Comparison of ENCODE assay signal across 2 cellular contexts in the genomic region with DNA sequence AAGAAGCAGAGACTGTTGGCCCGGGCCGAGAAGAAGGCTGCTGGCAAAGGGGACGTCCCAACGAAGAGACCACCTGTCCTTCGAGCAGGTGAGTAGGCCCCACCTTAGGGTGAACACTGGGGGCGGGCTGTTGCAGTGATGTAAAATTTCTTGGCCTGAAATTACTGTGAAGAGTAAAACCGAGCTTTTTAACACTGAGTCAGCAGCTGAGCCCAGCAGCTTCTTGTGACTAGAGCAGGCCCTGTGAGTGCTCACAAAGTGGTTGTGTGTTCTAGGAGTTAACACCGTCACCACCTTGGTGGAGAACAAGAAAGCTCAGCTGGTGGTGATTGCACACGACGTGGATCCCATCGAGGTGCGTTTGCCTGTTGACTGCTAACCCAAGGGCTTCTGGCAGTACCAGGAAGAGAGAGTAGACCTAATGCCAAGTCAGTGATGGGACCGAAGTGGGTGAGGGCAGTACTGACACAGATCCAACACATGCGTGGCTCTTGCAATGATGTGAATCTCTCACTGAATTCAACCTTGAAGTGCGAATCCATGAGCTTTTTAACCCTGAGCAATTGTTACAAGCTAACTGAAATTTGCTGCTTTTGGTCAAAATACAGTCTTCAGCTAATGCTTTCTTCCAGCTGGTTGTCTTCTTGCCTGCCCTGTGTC.
TF ChIP-seq lines count a peak whose summit lies in the region.

No MANE protein-coding gene starts in this region.

TF ChIP-seq in HCT116, 20 proteins besides CTCF, POLR2A, EP300 and RAD21:
- no peak for TF ChIP-seq CEBPB (IDR thresholded peaks at IDR 0.05; ENCODE audit: low read depth)
- TF ChIP-seq, protein P1, sequence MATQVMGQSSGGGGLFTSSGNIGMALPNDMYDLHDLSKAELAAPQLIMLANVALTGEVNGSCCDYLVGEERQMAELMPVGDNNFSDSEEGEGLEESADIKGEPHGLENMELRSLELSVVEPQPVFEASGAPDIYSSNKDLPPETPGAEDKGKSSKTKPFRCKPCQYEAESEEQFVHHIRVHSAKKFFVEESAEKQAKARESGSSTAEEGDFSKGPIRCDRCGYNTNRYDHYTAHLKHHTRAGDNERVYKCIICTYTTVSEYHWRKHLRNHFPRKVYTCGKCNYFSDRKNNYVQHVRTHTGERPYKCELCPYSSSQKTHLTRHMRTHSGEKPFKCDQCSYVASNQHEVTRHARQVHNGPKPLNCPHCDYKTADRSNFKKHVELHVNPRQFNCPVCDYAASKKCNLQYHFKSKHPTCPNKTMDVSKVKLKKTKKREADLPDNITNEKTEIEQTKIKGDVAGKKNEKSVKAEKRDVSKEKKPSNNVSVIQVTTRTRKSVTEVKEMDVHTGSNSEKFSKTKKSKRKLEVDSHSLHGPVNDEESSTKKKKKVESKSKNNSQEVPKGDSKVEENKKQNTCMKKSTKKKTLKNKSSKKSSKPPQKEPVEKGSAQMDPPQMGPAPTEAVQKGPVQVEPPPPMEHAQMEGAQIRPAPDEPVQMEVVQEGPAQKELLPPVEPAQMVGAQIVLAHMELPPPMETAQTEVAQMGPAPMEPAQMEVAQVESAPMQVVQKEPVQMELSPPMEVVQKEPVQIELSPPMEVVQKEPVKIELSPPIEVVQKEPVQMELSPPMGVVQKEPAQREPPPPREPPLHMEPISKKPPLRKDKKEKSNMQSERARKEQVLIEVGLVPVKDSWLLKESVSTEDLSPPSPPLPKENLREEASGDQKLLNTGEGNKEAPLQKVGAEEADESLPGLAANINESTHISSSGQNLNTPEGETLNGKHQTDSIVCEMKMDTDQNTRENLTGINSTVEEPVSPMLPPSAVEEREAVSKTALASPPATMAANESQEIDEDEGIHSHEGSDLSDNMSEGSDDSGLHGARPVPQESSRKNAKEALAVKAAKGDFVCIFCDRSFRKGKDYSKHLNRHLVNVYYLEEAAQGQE (IDR thresholded peaks at IDR 0.05; ENCODE audit: low read depth) = no peak
- no peak for TF ChIP-seq ZNF274 (IDR thresholded peaks at IDR 0.05; ENCODE audit: low read depth, low read length)
- TF ChIP-seq SRF (IDR thresholded peaks at IDR 0.05; ENCODE audit: low read depth) = no peak
- no peak for TF ChIP-seq CBX3 (IDR thresholded peaks at IDR 0.05; ENCODE audit: low read depth)
- no peak for TF ChIP-seq TCF7L2 (IDR thresholded peaks at IDR 0.05; ENCODE audit: borderline replicate concordance, extremely low read depth, insufficient read depth, insufficient read length)
- TF ChIP-seq, protein P2, sequence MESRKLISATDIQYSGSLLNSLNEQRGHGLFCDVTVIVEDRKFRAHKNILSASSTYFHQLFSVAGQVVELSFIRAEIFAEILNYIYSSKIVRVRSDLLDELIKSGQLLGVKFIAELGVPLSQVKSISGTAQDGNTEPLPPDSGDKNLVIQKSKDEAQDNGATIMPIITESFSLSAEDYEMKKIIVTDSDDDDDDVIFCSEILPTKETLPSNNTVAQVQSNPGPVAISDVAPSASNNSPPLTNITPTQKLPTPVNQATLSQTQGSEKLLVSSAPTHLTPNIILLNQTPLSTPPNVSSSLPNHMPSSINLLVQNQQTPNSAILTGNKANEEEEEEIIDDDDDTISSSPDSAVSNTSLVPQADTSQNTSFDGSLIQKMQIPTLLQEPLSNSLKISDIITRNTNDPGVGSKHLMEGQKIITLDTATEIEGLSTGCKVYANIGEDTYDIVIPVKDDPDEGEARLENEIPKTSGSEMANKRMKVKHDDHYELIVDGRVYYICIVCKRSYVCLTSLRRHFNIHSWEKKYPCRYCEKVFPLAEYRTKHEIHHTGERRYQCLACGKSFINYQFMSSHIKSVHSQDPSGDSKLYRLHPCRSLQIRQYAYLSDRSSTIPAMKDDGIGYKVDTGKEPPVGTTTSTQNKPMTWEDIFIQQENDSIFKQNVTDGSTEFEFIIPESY (IDR thresholded peaks at IDR 0.05; ENCODE audit: extremely low read depth, insufficient replicate concordance, low read length) = no peak
- TF ChIP-seq EZH2 (IDR thresholded peaks at IDR 0.05) = no peak
- TF ChIP-seq JUND (IDR thresholded peaks at IDR 0.05) = no peak
- TF ChIP-seq YY1 (IDR thresholded peaks at IDR 0.05; ENCODE audit: extremely low read depth, insufficient replicate concordance, low read depth, low read length) = no peak
- no peak for TF ChIP-seq EGR1 (IDR thresholded peaks at IDR 0.05; ENCODE audit: low read depth)
- TF ChIP-seq FOSL1 (IDR thresholded peaks at IDR 0.05; ENCODE audit: low read depth) = no peak
- no peak for TF ChIP-seq SP1 (IDR thresholded peaks at IDR 0.05; ENCODE audit: low read depth)
- TF ChIP-seq, protein P3, sequence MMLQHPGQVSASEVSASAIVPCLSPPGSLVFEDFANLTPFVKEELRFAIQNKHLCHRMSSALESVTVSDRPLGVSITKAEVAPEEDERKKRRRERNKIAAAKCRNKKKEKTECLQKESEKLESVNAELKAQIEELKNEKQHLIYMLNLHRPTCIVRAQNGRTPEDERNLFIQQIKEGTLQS (IDR thresholded peaks at IDR 0.05) = no peak

TF ChIP-seq in HEK293T, 16 proteins besides CTCF, POLR2A, EP300 and RAD21:
- TF ChIP-seq ZNF384 (IDR thresholded peaks at IDR 0.05) (no peak), L3MBTL2 (conservative IDR thresholded peaks at IDR 0.05) (no peak), TARDBP (IDR thresholded peaks at IDR 0.05) (no peak), FOXM1 (IDR thresholded peaks at IDR 0.05; ENCODE audit: borderline replicate concordance) (no peak), CTBP1 (IDR thresholded peaks at IDR 0.05; ENCODE audit: borderline replicate concordance) (no peak), FOXK2 (IDR thresholded peaks at IDR 0.05) (no peak), SUZ12 (IDR thresholded peaks at IDR 0.05) (no peak), HDGF (IDR thresholded peaks at IDR 0.05; ENCODE audit: borderline replicate concordance) (no peak), BHLHE40 (IDR thresholded peaks at IDR 0.05; ENCODE audit: borderline replicate concordance) (no peak), ELF4 (IDR thresholded peaks at IDR 0.05) (no peak), NFRKB (IDR thresholded peaks at IDR 0.05) (no peak), ARNT (IDR thresholded peaks at IDR 0.05) (no peak), FOXA1 (IDR thresholded peaks at IDR 0.05) (no peak), LEF1 (IDR thresholded peaks at IDR 0.05; ENCODE audit: borderline replicate concordance) (no peak)
- TF ChIP-seq, protein P4, sequence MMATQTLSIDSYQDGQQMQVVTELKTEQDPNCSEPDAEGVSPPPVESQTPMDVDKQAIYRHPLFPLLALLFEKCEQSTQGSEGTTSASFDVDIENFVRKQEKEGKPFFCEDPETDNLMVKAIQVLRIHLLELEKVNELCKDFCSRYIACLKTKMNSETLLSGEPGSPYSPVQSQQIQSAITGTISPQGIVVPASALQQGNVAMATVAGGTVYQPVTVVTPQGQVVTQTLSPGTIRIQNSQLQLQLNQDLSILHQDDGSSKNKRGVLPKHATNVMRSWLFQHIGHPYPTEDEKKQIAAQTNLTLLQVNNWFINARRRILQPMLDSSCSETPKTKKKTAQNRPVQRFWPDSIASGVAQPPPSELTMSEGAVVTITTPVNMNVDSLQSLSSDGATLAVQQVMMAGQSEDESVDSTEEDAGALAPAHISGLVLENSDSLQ (IDR thresholded peaks at IDR 0.05) = no peak
